ENCODE assay signal across 20 cellular contexts in the genomic region with DNA sequence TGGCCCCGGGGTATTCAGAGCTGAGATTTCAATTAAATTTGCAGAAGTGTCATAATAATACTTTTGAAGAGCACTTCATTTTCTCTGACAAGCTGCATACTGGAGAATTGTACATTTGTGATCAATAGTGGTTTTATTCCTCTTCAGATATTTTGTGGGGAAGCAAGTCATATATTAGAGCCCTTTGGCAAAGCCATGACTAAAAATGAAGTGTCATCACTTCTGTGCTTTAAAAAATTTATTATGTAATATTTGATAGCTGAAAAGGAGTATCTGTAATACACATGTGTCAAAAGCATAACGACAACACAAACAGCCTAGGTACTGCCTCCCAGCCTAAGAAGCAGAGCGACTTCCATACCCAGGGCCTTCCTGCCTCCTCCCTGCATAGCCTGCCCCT.
"Had no signal": no experiment of that assay in that cellular context is flagged by ENCODE, and none has a peak within 500 bp of the region (broad histone marks: within the 10 kb centered on the region; RNA-seq: fewer than 3 reads in every experiment).

No MANE protein-coding gene starts in this region.

- ATAC-seq: activated CD4-positive, alpha-beta T cell treated with anti-CD3 and anti-CD28 coated beads for 36 hours; gastrocnemius medialis; heart right ventricle; left lung had no signal

- H3K9me3 ChIP-seq: gastrocnemius medialis, heart right ventricle, left lung, prostate gland, right atrium auricular region, stomach, testis, upper lobe of left lung had no signal

- H3K4me3 ChIP-seq: coronary artery, gastrocnemius medialis, heart right ventricle, left lung, neural progenitor cell, prostate gland, right atrium auricular region, stomach, testis, upper lobe of left lung had no signal

- H3K9me3 Mint-ChIP-seq: activated naive CD4-positive, alpha-beta T cell treated with anti-CD3 and anti-CD28 coated beads, Interleukin-2, amount 10 ng/mL, durations not matched to agents 7 days and 5 days; neural progenitor cell had no signal

- DNase-seq: activated CD4-positive, alpha-beta T cell treated with anti-CD3 and anti-CD28 coated beads for 36 hours; activated CD4-positive, alpha-beta T cell treated with anti-CD3 and anti-CD28 coated beads, Interleukin-2, amount 50 U/mL, for 48 hours; activated effector memory CD4-positive, alpha-beta T cell treated with Interleukin-2 at 50 U/mL for 16 hours; activated naive CD4-positive, alpha-beta T cell treated with anti-CD3 and anti-CD28 coated beads, Interleukin-2, amount 10 ng/mL, durations not matched to agents 7 days and 5 days; activated T-cell treated with anti-CD3 and anti-CD28 coated beads, Interleukin-2, amount 50 U/mL, for 1 hour; aorta; brain microvascular endothelial cell; gastrocnemius medialis; heart right ventricle; left lung; midbrain; stomach; T-helper 2 cell; testis; upper lobe of left lung; WERI-Rb-1 had no signal

- H3K4me1 ChIP-seq: gastrocnemius medialis, left lung, prostate gland, right atrium auricular region, stomach, testis, upper lobe of left lung had no signal

- H3K9ac ChIP-seq: neural progenitor cell had no signal

- H2AFZ ChIP-seq: neural progenitor cell had no signal

- H3K36me3 ChIP-seq: brain microvascular endothelial cell, gastrocnemius medialis, heart right ventricle, left lung, neural progenitor cell, prostate gland, right atrium auricular region, stomach, upper lobe of left lung, WERI-Rb-1 had no signal

- H3K4me2 ChIP-seq: neural progenitor cell had no signal

- H3K36me3 Mint-ChIP-seq: activated naive CD4-positive, alpha-beta T cell treated with anti-CD3 and anti-CD28 coated beads, Interleukin-2, amount 10 ng/mL, durations not matched to agents 7 days and 5 days; neural progenitor cell had no signal

- H3K27me3 ChIP-seq: brain microvascular endothelial cell, gastrocnemius medialis, heart right ventricle, left lung, neural progenitor cell, right atrium auricular region, stomach, testis, upper lobe of left lung had no signal

- H3K27ac Mint-ChIP-seq: activated CD4-positive, alpha-beta T cell treated with anti-CD3 and anti-CD28 coated beads for 36 hours; activated naive CD4-positive, alpha-beta T cell treated with anti-CD3 and anti-CD28 coated beads, Interleukin-2, amount 10 ng/mL, durations not matched to agents 7 days and 5 days; neural progenitor cell had no signal

- H3K4me3 Mint-ChIP-seq: activated CD4-positive, alpha-beta T cell treated with anti-CD3 and anti-CD28 coated beads for 36 hours; activated naive CD4-positive, alpha-beta T cell treated with anti-CD3 and anti-CD28 coated beads, Interleukin-2, amount 10 ng/mL, durations not matched to agents 7 days and 5 days; neural progenitor cell had no signal

- H3K27ac ChIP-seq: brain microvascular endothelial cell, coronary artery, gastrocnemius medialis, heart right ventricle, left lung, neural progenitor cell, prostate gland, right atrium auricular region, stomach, testis, upper lobe of left lung, WERI-Rb-1 had no signal

- H3K27me3 Mint-ChIP-seq: activated CD4-positive, alpha-beta T cell treated with anti-CD3 and anti-CD28 coated beads for 36 hours; activated naive CD4-positive, alpha-beta T cell treated with anti-CD3 and anti-CD28 coated beads, Interleukin-2, amount 10 ng/mL, durations not matched to agents 7 days and 5 days had no signal
